In the genomic region with DNA sequence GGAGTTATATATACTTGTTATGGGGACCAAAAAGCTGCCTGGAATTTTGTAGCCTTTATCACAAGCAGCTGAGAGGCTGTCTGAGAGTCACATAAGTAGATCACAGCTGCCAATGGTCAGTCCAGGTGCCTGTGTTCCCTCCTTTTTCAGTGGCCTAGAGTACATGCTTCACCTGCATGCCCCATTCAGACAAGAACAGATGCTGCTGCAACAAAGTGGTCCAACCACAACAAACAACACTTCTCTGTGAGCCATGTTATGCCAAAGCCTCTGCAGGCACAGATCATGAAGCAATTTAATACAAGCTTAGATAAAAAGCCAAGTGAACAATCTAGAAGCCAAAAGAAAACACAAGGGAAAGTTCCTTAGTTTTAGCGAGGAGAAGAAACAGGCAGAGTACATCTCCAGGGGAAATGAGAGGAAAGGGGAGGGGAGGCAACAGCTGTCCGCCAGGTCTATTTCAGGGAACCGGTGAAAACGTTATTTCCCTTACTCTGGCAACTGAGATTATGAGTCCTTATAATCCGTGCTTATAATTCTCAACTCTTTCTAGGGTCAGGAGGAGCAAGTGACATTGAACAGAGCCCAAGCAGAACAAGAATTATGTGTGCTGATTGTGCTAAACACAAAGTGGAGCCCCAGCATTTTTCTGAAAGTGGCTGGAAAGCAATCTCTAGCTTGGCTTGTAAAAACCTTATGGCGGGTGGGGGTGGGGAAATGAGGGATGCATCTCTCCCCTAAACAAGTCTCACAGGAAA, we compare ENCODE assay signal across 16 cellular contexts.
DNase-seq lines count a peak whose midpoint lies in the region; ATAC-seq and TF ChIP-seq lines count a peak whose summit lies in the region.
"Had no signal": no experiment of that assay in that cellular context is flagged by ENCODE, and none has a peak within 500 bp of the region (broad histone marks: within the 10 kb centered on the region; RNA-seq: fewer than 3 reads in every experiment).

No MANE protein-coding gene starts in this region.

- TF ChIP-seq EP300 in transverse colon (IDR thresholded peaks at IDR 0.05; ENCODE audit: low read depth): no peak

- H3K4me1 Mint-ChIP-seq in chondrocyte (ENCODE audit: low read depth) (peaks cover 60% of the 10 kb centered on the region), CD14-positive monocyte (no peaks in the 10 kb centered on the region)

- H3K4me1 ChIP-seq in muscle layer of duodenum (ENCODE audit: control insufficient read depth in 1 of 2, insufficient read depth in 2 of 2, low read length in 2 of 2): peaks cover 0 to 14% of the 10 kb centered on the region in 2 donors
- H3K4me1 ChIP-seq in transverse colon: peaks cover 0 to 13% (median 4%) of the 10 kb centered on the region in 4 donors

- no peaks in the 10 kb centered on the region for H3K27me3 Mint-ChIP-seq in chondrocyte (ENCODE audit: low read depth)
- H3K27me3 Mint-ChIP-seq in CD14-positive monocyte (ENCODE audit: low read depth in 3 of 3): peaks cover 0 to 3% (median 0%) of the 10 kb centered on the region in 3 donors
- H3K27me3 Mint-ChIP-seq: naive B cell had no signal

- H3K9me3 Mint-ChIP-seq in chondrocyte (ENCODE audit: low read depth): no peaks in the 10 kb centered on the region
- no peaks in the 10 kb centered on the region for H3K9me3 Mint-ChIP-seq in CD14-positive monocyte

- H3K36me3 ChIP-seq in muscle layer of duodenum (ENCODE audit: control insufficient read depth in 1 of 2, insufficient read depth in 2 of 2, low read length in 2 of 2) (no peaks in the 10 kb centered on the region), transverse colon (no peaks in the 10 kb centered on the region)
- H3K36me3 ChIP-seq: thoracic aorta had no signal

- H3K27ac Mint-ChIP-seq in chondrocyte (ENCODE audit: unreplicated experiment): peak overlapping the region; percentile 81
- no peak overlapping the region for H3K27ac Mint-ChIP-seq in CD14-positive monocyte

- H3K9me3 ChIP-seq in muscle layer of duodenum (ENCODE audit: control insufficient read depth in 1 of 2, low read length in 2 of 2) (no peaks in the 10 kb centered on the region), transverse colon (no peaks in the 10 kb centered on the region)
- H3K9me3 ChIP-seq: thoracic aorta had no signal

- WGBS in transverse colon (ENCODE audit: low coverage in 1 of 2), 2 donors: 55% methylated on average over 6 of the region's 6 CpGs

- no peak for TF ChIP-seq POLR2A in transverse colon (IDR thresholded peaks at IDR 0.05)

- TF ChIP-seq CTCF in chondrocyte (IDR thresholded peaks at IDR 0.05) (no peak), transverse colon (IDR thresholded peaks at IDR 0.05) (no peak), CD14-positive monocyte (IDR thresholded peaks at IDR 0.05) (no peak)

- DNase-seq in NCI-H524 (lab: John Stamatoyannopoulos, UW): peak; percentile 52 to 53
- no peak for DNase-seq in NCI-H524 treated with DMSO at 0.1 percent for 48 hours (lab: John Stamatoyannopoulos, UW)
- no peak for DNase-seq in chondrocyte (ENCODE audit: low spot score)
- DNase-seq in transverse colon: no peak
- no peak for DNase-seq in CD14-positive monocyte (ENCODE audit: low spot score)
- DNase-seq in NOMO-1 treated with dmso at 0.1 percent for 144 hours (lab: John Stamatoyannopoulos, UW; ENCODE audit: unreplicated experiment): no peak
- DNase-seq: activated T-cell treated with anti-CD3 and anti-CD28 coated beads, Interleukin-2, amount 50 U/mL, for 48 hours; Calu3; Kasumi-1; naive B cell; NCI-H2029; small intestine had no signal

- ATAC-seq in HG03565 (IDR thresholded peaks at IDR 0.05; ENCODE audit: unreplicated experiment): no peak
- ATAC-seq: activated CD4-positive, CD25-positive, alpha-beta regulatory T cell treated with anti-CD3 and anti-CD28 coated beads, Interleukin-2, amount 50 U/mL, for 24 hours had no signal

- H3K36me3 Mint-ChIP-seq in chondrocyte (ENCODE audit: low read depth) (peaks cover 2% of the 10 kb centered on the region), CD14-positive monocyte (no peaks in the 10 kb centered on the region)

- H3K27me3 ChIP-seq in muscle layer of duodenum (ENCODE audit: low read depth, low read length) (no peaks in the 10 kb centered on the region), transverse colon (no peaks in the 10 kb centered on the region)

- in situ Hi-C loops in transverse colon (cut with MboI; ENCODE audit: low pct_ligation_motif_present in 1 of 4, low pct_unique_long_range_greater_than_20kb in 1 of 4, low sequenced_read_pairs in 3 of 4): no loop called here

- H3K4me3 Mint-ChIP-seq in chondrocyte (ENCODE audit: unreplicated experiment) (no peak overlapping the region), CD14-positive monocyte (no peak overlapping the region)
- H3K4me3 Mint-ChIP-seq: naive B cell had no signal

- no peak overlapping the region for H3K4me3 ChIP-seq in muscle layer of duodenum (ENCODE audit: low read depth in 1 of 2, low read length in 2 of 2)
- H3K4me3 ChIP-seq in transverse colon: no peak overlapping the region
- H3K4me3 ChIP-seq: thoracic aorta had no signal

- intact Hi-C loops in transverse colon (cut with DNase I; ENCODE audit: low total_unique reads) (no loop called here), CD14-positive monocyte (cut with micrococcal nuclease) (no loop called here)

- peak overlapping the region; percentile 14 for H3K27ac ChIP-seq in muscle layer of duodenum (ENCODE audit: low read length)
- H3K27ac ChIP-seq in transverse colon: peak overlapping the region; percentile 0 to 66 (median 36)
- H3K27ac ChIP-seq: thoracic aorta had no signal

Comparison
In these comparisons a context has a peak if more than half of its experiments do, and no peak if none do; other contexts are left out.
1. DNase-seq: peak in NCI-H524 (2 of 2); none in NCI-H524 treated with DMSO at 0.1 percent for 48 hours (single experiment), chondrocyte (single experiment), transverse colon (single experiment), CD14-positive monocyte (single experiment) and NOMO-1 treated with dmso at 0.1 percent for 144 hours (single experiment).